ENCODE assay signal across 18 cellular contexts in the genomic region with DNA sequence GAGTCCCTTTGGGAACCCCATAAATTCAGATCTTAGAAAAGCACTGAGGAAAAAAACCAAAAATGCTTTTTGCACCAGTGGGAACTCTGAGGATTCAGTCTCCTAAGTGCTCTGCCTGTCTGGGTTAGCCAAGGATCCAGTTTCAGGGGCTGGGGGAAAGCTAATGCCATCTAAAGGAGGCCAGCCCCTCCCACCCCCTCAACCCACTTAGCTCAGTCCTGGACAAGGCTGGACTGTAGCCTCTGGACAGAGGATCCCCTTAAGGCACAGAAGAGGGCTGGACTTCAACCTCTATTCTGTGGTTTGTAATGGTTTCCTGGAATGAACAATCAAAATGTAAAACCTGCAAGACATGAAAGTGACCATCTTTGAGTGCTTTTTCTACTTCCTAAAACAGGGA.
A peak's percentile ranks its signal among the peaks of the same experiment; 100 is the strongest.
DNase-seq lines count a peak whose midpoint lies in the region; ATAC-seq and TF ChIP-seq lines count a peak whose summit lies in the region.
"Had no signal": no experiment of that assay in that cellular context is flagged by ENCODE, and none has a peak within 500 bp of the region (broad histone marks: within the 10 kb centered on the region; RNA-seq: fewer than 3 reads in every experiment).

No MANE protein-coding gene starts in this region.

- no peak for DNase-seq in GM23338 (ENCODE audit: low spot score)
- DNase-seq in NCI-H69 (lab: John Stamatoyannopoulos, UW): peak; percentile 24
- DNase-seq in left lobe of liver (ENCODE audit: low spot score): peak; percentile 31
- no peak for DNase-seq in activated CD4-positive, alpha-beta memory T cell treated with anti-CD3 and anti-CD28 coated beads for 36 hours
- DNase-seq: Calu3; CD8-positive, alpha-beta T cell; DMS79 treated with DMSO at 0.1 percent for 48 hours; GF-D8; GOT3; H7; HFFc6 had no signal

- H3K4me1 ChIP-seq in GM23338 (ENCODE audit: insufficient read depth) (peaks cover 10% of the 10 kb centered on the region), neuron (ENCODE audit: insufficient read depth, low read length) (peaks cover 13% of the 10 kb centered on the region)

- TF ChIP-seq CTCF in GM23338 (conservative IDR thresholded peaks at IDR 0.05; ENCODE audit: low read depth in 2 of 2): no peak

- no peaks in the 10 kb centered on the region for H3K9me2 ChIP-seq in GM23338 (ENCODE audit: insufficient read depth)

- no peaks in the 10 kb centered on the region for H4K20me1 ChIP-seq in GM23338 (replicated peaks; ENCODE audit: insufficient read depth)
- H4K20me1 ChIP-seq: BLaER1 treated with 17β-estradiol and CSF1 and Interleukin-3, amounts not matched to agents 10 nM and 100 nM had no signal

- no peak overlapping the region for H3K4me2 ChIP-seq in GM23338
- H3K4me2 ChIP-seq: BLaER1 treated with 17β-estradiol and CSF1 and Interleukin-3, amounts not matched to agents 10 nM and 100 nM had no signal

- ATAC-seq in GM23338: no peak
- ATAC-seq in left lobe of liver: no peak
- no peak for ATAC-seq in HG02981 (IDR thresholded peaks at IDR 0.05; ENCODE audit: unreplicated experiment)
- no peak for ATAC-seq in HG02884 (IDR thresholded peaks at IDR 0.05; ENCODE audit: unreplicated experiment)
- ATAC-seq: CD8-positive, alpha-beta T cell; HCT116 had no signal

- H3K4me1 Mint-ChIP-seq in GM23338: peaks cover 14% of the 10 kb centered on the region; the same call in 2 of the 3 replicates
- no peaks in the 10 kb centered on the region for H3K4me1 Mint-ChIP-seq in activated CD4-positive, alpha-beta memory T cell treated with anti-CD3 and anti-CD28 coated beads for 36 hours (ENCODE audit: low read depth)
- H3K4me1 Mint-ChIP-seq: B cell had no signal

- peaks cover 2% of the 10 kb centered on the region for H3K27me3 Mint-ChIP-seq in GM23338 (ENCODE audit: insufficient read depth, low read depth, poor library complexity)
- H3K27me3 Mint-ChIP-seq in activated CD4-positive, alpha-beta memory T cell treated with anti-CD3 and anti-CD28 coated beads for 36 hours: no peaks in the 10 kb centered on the region
- H3K27me3 Mint-ChIP-seq: B cell had no signal

- no peaks in the 10 kb centered on the region for H3K36me3 ChIP-seq in GM23338 (ENCODE audit: insufficient read depth)
- no peaks in the 10 kb centered on the region for H3K36me3 ChIP-seq in neuron (ENCODE audit: insufficient read depth, low read length)
- H3K36me3 ChIP-seq: BLaER1 treated with 17β-estradiol and CSF1 and Interleukin-3, amounts not matched to agents 10 nM and 100 nM had no signal

- intact Hi-C loops in activated CD4-positive, alpha-beta memory T cell treated with anti-CD3 and anti-CD28 coated beads for 36 hours (cut with micrococcal nuclease): no loop called here

- H3K4me3 ChIP-seq in GM23338: no peak overlapping the region
- no peak overlapping the region for H3K4me3 ChIP-seq in neuron (ENCODE audit: low read length)
- H3K4me3 ChIP-seq: BLaER1 treated with 17β-estradiol and CSF1 and Interleukin-3, amounts not matched to agents 10 nM and 100 nM had no signal

- H3K9me3 Mint-ChIP-seq in GM23338: no peaks in the 10 kb centered on the region; the same call in 2 of the 3 replicates
- H3K9me3 Mint-ChIP-seq in activated CD4-positive, alpha-beta memory T cell treated with anti-CD3 and anti-CD28 coated beads for 36 hours: no peaks in the 10 kb centered on the region
- H3K9me3 Mint-ChIP-seq: CD8-positive, alpha-beta T cell; HFFc6 had no signal

- peak overlapping the region; percentile 91; the same call in 1 of the 2 replicates for H2AFZ ChIP-seq in GM23338
- H2AFZ ChIP-seq in neuron (ENCODE audit: low read depth, low read length): peak overlapping the region; percentile 20

- POLR2A ChIA-PET in activated CD4-positive, alpha-beta memory T cell treated with anti-CD3 and anti-CD28 coated beads for 36 hours (lab: Charles Lee): no interaction called here

- no peaks in the 10 kb centered on the region for H3K36me3 Mint-ChIP-seq in GM23338 (ENCODE audit: low read depth)
- no peaks in the 10 kb centered on the region for H3K36me3 Mint-ChIP-seq in activated CD4-positive, alpha-beta memory T cell treated with anti-CD3 and anti-CD28 coated beads for 36 hours
- H3K36me3 Mint-ChIP-seq: CD8-positive, alpha-beta T cell had no signal

- H3K27ac Mint-ChIP-seq in GM23338: no peak overlapping the region
- no peak overlapping the region for H3K27ac Mint-ChIP-seq in activated CD4-positive, alpha-beta memory T cell treated with anti-CD3 and anti-CD28 coated beads for 36 hours
- H3K27ac Mint-ChIP-seq: B cell; CD8-positive, alpha-beta T cell; HFFc6 had no signal

- H3K9me3 ChIP-seq in neuron (ENCODE audit: low read length): no peaks in the 10 kb centered on the region
- H3K9me3 ChIP-seq: BLaER1 treated with 17β-estradiol and CSF1 and Interleukin-3, amounts not matched to agents 10 nM and 100 nM had no signal

- no peak overlapping the region for H3K4me3 Mint-ChIP-seq in GM23338
- H3K4me3 Mint-ChIP-seq in activated CD4-positive, alpha-beta memory T cell treated with anti-CD3 and anti-CD28 coated beads for 36 hours: no peak overlapping the region
- H3K4me3 Mint-ChIP-seq: B cell; CD8-positive, alpha-beta T cell; HFFc6 had no signal

- H3F3A ChIP-seq in GM23338 (replicated peaks; ENCODE audit: low read depth): no peaks in the 10 kb centered on the region

- CTCF ChIA-PET in activated CD4-positive, alpha-beta memory T cell treated with anti-CD3 and anti-CD28 coated beads for 36 hours (lab: Charles Lee): no interaction called here

- no peaks in the 10 kb centered on the region for H3K27me3 ChIP-seq in GM23338 (ENCODE audit: insufficient read depth)
- H3K27me3 ChIP-seq in neuron (ENCODE audit: insufficient read depth, low read length): no peaks in the 10 kb centered on the region
- H3K27me3 ChIP-seq: BLaER1 treated with 17β-estradiol and CSF1 and Interleukin-3, amounts not matched to agents 10 nM and 100 nM had no signal

- H3K27ac ChIP-seq in GM23338 (ENCODE audit: low read depth): no peak overlapping the region
- H3K27ac ChIP-seq: BLaER1 treated with 17β-estradiol and CSF1 and Interleukin-3, amounts not matched to agents 10 nM and 100 nM; HL-60 had no signal

- H3K79me2 ChIP-seq in GM23338 (replicated peaks; ENCODE audit: insufficient read depth): no peaks in the 10 kb centered on the region

TF ChIP-seq in GM23338, 12 proteins besides CTCF, POLR2A, EP300 and RAD21 (continues in another document):
- TF ChIP-seq, protein P1, sequence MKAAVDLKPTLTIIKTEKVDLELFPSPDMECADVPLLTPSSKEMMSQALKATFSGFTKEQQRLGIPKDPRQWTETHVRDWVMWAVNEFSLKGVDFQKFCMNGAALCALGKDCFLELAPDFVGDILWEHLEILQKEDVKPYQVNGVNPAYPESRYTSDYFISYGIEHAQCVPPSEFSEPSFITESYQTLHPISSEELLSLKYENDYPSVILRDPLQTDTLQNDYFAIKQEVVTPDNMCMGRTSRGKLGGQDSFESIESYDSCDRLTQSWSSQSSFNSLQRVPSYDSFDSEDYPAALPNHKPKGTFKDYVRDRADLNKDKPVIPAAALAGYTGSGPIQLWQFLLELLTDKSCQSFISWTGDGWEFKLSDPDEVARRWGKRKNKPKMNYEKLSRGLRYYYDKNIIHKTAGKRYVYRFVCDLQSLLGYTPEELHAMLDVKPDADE (IDR thresholded peaks at IDR 0.05): no peak
- TF ChIP-seq ZNF114 (CRISPR knock-in tag; IDR thresholded peaks at IDR 0.05): no peak

Comparison
In these comparisons a context has a peak if more than half of its experiments do, and no peak if none do; other contexts are left out.
1. DNase-seq: peak in NCI-H69 (single experiment) and left lobe of liver (single experiment); none in GM23338 (single experiment) and activated CD4-positive, alpha-beta memory T cell treated with anti-CD3 and anti-CD28 coated beads for 36 hours (single experiment).